In genomic region chr10:131246775-131247174, GRCh38 we compare ENCODE assay signal across 19 cellular contexts.
DNase-seq lines count a peak whose midpoint lies in the region; ATAC-seq and TF ChIP-seq lines count a peak whose summit lies in the region.
"Had no signal": no experiment of that assay in that cellular context is flagged by ENCODE, and none has a peak within 500 bp of the region (broad histone marks: within the 10 kb centered on the region; RNA-seq: fewer than 3 reads in every experiment).

No MANE protein-coding gene starts in this region.

- intact Hi-C loops in posterior vena cava (cut with DNase I) (no loop called here), upper lobe of right lung (cut with DNase I) (no loop called here)

- no peak overlapping the region for H3K27ac Mint-ChIP-seq in stimulated activated naive CD8-positive, alpha-beta T cell treated with anti-CD3 and anti-CD28 coated beads, Interleukin-15, amount 100 ng/mL, for 72 hours
- no peak overlapping the region for H3K27ac Mint-ChIP-seq in GM23338
- H3K27ac Mint-ChIP-seq: B cell; CD4-positive, alpha-beta memory T cell had no signal

- no peak overlapping the region for H2AK5ac ChIP-seq in mesendoderm (ENCODE audit: low read length)

- no peaks in the 10 kb centered on the region for H3F3A ChIP-seq in GM23338 (replicated peaks; ENCODE audit: low read depth)

- H3K4me3 Mint-ChIP-seq in stimulated activated naive CD8-positive, alpha-beta T cell treated with anti-CD3 and anti-CD28 coated beads, Interleukin-15, amount 100 ng/mL, for 72 hours, result no peak overlapping the region
- H3K4me3 Mint-ChIP-seq in GM23338, result no peak overlapping the region
- H3K4me3 Mint-ChIP-seq: B cell; CD4-positive, alpha-beta memory T cell had no signal

- H3K27ac ChIP-seq in mesendoderm (ENCODE audit: low read depth, low read length), result no peak overlapping the region
- no peak overlapping the region for H3K27ac ChIP-seq in upper lobe of right lung
- no peak overlapping the region for H3K27ac ChIP-seq in GM23338 (ENCODE audit: low read depth)
- H3K27ac ChIP-seq: 22Rv1 had no signal

- TF ChIP-seq CTCF in upper lobe of right lung (IDR thresholded peaks at IDR 0.05) (no peak), GM23338 (conservative IDR thresholded peaks at IDR 0.05; ENCODE audit: low read depth in 2 of 2) (no peak)

- H3K79me2 ChIP-seq in mesendoderm (ENCODE audit: control insufficient read depth, insufficient read depth, low read length) (peaks cover 2% of the 10 kb centered on the region), GM23338 (replicated peaks; ENCODE audit: insufficient read depth) (no peaks in the 10 kb centered on the region)

- no peak overlapping the region for H3K23ac ChIP-seq in mesendoderm (ENCODE audit: low read length)

- no peak overlapping the region for H3K4ac ChIP-seq in mesendoderm (ENCODE audit: low read depth, low read length)

- H3K27me3 Mint-ChIP-seq in stimulated activated naive CD8-positive, alpha-beta T cell treated with anti-CD3 and anti-CD28 coated beads, Interleukin-15, amount 100 ng/mL, for 72 hours, result peaks cover 16% of the 10 kb centered on the region
- peaks cover 3% of the 10 kb centered on the region for H3K27me3 Mint-ChIP-seq in GM23338 (ENCODE audit: insufficient read depth, low read depth, poor library complexity)
- H3K27me3 Mint-ChIP-seq: B cell had no signal

- H3K36me3 ChIP-seq in mesendoderm (ENCODE audit: control insufficient read depth, insufficient read depth, low read length) (no peaks in the 10 kb centered on the region), upper lobe of right lung (no peaks in the 10 kb centered on the region), GM23338 (ENCODE audit: insufficient read depth) (no peaks in the 10 kb centered on the region)

- H3K36me3 Mint-ChIP-seq in GM23338 (ENCODE audit: low read depth), result peaks cover 25% of the 10 kb centered on the region; the same call in 2 of the 3 replicates
- H3K36me3 Mint-ChIP-seq: CD4-positive, alpha-beta memory T cell had no signal

- WGBS in mesendoderm (ENCODE audit: extremely low coverage, insufficient coverage, low lambda C conversion rate), result no CpG with 5 or more reads among the region's 17 CpGs

- H3K79me1 ChIP-seq in mesendoderm (ENCODE audit: low read length), result peaks cover 5% of the 10 kb centered on the region

- H3K9me2 ChIP-seq in GM23338 (ENCODE audit: insufficient read depth), result no peaks in the 10 kb centered on the region

- H2BK15ac ChIP-seq in mesendoderm (replicated peaks; ENCODE audit: low read depth), result no peak overlapping the region

- no peak for DNase-seq in stimulated activated naive CD8-positive, alpha-beta T cell treated with anti-CD3 and anti-CD28 coated beads, Interleukin-15, amount 100 ng/mL, for 72 hours
- DNase-seq in stimulated activated naive CD8-positive, alpha-beta T cell treated with anti-CD3 and anti-CD28 coated beads, Interleukin-15, Interleukin-2, amounts not matched to agents 100 U/mL and 50 U/mL, for 24 hours, result no peak
- no peak for DNase-seq in mesendoderm
- DNase-seq in posterior vena cava (ENCODE audit: low spot score), result peak; percentile 74
- DNase-seq in upper lobe of right lung, result peak; percentile 53
- DNase-seq in GM23338 (ENCODE audit: low spot score), result no peak
- DNase-seq in NAMALWA (ENCODE audit: low spot score), result no peak
- DNase-seq: C1 segment of cervical spinal cord; Calu3; CD4-positive, alpha-beta memory T cell; COR-L47; DMS53; DMS79 treated with DMSO at 0.1 percent for 48 hours; GF-D8; H7; HCEC 1CT had no signal

- no peak overlapping the region for H3K18ac ChIP-seq in mesendoderm (ENCODE audit: low read length)

- H4K20me1 ChIP-seq in GM23338 (replicated peaks; ENCODE audit: insufficient read depth), result no peaks in the 10 kb centered on the region

- peak; percentile 5 for ATAC-seq in stimulated activated naive CD8-positive, alpha-beta T cell treated with anti-CD3 and anti-CD28 coated beads, Interleukin-15, amount 100 ng/mL, for 72 hours
- no peak for ATAC-seq in stimulated activated naive CD8-positive, alpha-beta T cell treated with anti-CD3 and anti-CD28 coated beads, Interleukin-15, Interleukin-2, amounts not matched to agents 100 U/mL and 50 U/mL, for 24 hours
- ATAC-seq in upper lobe of right lung, result no peak
- no peak for ATAC-seq in GM19397 (IDR thresholded peaks at IDR 0.05; ENCODE audit: unreplicated experiment)
- no peak for ATAC-seq in GM23338

- H3K4me3 ChIP-seq in mesendoderm (ENCODE audit: low read length), result no peak overlapping the region
- H3K4me3 ChIP-seq in upper lobe of right lung, result no peak overlapping the region
- no peak overlapping the region for H3K4me3 ChIP-seq in GM23338

- H2AFZ ChIP-seq in GM23338, result no peak overlapping the region

- no peak overlapping the region for H4K8ac ChIP-seq in mesendoderm (ENCODE audit: low read depth, low read length)

- H2BK5ac ChIP-seq in mesendoderm (ENCODE audit: low read length), result no peak overlapping the region

- no peak overlapping the region for H4K5ac ChIP-seq in mesendoderm (ENCODE audit: low read length)

- H3K56ac ChIP-seq in mesendoderm (ENCODE audit: low read length), result peak overlapping the region; percentile 30

- H3K9ac ChIP-seq in mesendoderm (ENCODE audit: low read length), result no peak overlapping the region

- H3K4me2 ChIP-seq in mesendoderm (ENCODE audit: low read length) (no peak overlapping the region), GM23338 (no peak overlapping the region)

- H3K4me1 ChIP-seq in mesendoderm (ENCODE audit: control insufficient read depth, low read depth, low read length) (peaks cover 15% of the 10 kb centered on the region), upper lobe of right lung (no peaks in the 10 kb centered on the region), GM23338 (ENCODE audit: insufficient read depth) (no peaks in the 10 kb centered on the region)

- no peaks in the 10 kb centered on the region for H3K27me3 ChIP-seq in mesendoderm (ENCODE audit: insufficient read depth, low read length, poor library complexity)
- H3K27me3 ChIP-seq in upper lobe of right lung, result peaks cover 17% of the 10 kb centered on the region
- H3K27me3 ChIP-seq in GM23338 (ENCODE audit: insufficient read depth), result no peaks in the 10 kb centered on the region

- no peak overlapping the region for H2BK120ac ChIP-seq in mesendoderm (ENCODE audit: low read depth, low read length)

- no peaks in the 10 kb centered on the region for H3K9me3 ChIP-seq in upper lobe of right lung

- H3K4me1 Mint-ChIP-seq in stimulated activated naive CD8-positive, alpha-beta T cell treated with anti-CD3 and anti-CD28 coated beads, Interleukin-15, amount 100 ng/mL, for 72 hours, result no peaks in the 10 kb centered on the region
- peaks cover 4% of the 10 kb centered on the region; the same call in 2 of the 3 replicates for H3K4me1 Mint-ChIP-seq in GM23338
- H3K4me1 Mint-ChIP-seq: B cell; CD4-positive, alpha-beta memory T cell had no signal

- H3K9me3 Mint-ChIP-seq in stimulated activated naive CD8-positive, alpha-beta T cell treated with anti-CD3 and anti-CD28 coated beads, Interleukin-15, amount 100 ng/mL, for 72 hours, result no peaks in the 10 kb centered on the region
- peaks cover 70% of the 10 kb centered on the region for H3K9me3 Mint-ChIP-seq in GM23338
- H3K9me3 Mint-ChIP-seq: CD4-positive, alpha-beta memory T cell had no signal

TF ChIP-seq in GM23338, 12 proteins besides CTCF, POLR2A, EP300 and RAD21 (continues in another document):
- TF ChIP-seq ZNF114 (CRISPR knock-in tag; IDR thresholded peaks at IDR 0.05) (no peak), NANOG (IDR thresholded peaks at IDR 0.05; ENCODE audit: borderline replicate concordance) (no peak), EZH2 (IDR thresholded peaks at IDR 0.05; ENCODE audit: low read depth, unreplicated experiment) (no peak)
- TF ChIP-seq, protein P1, sequence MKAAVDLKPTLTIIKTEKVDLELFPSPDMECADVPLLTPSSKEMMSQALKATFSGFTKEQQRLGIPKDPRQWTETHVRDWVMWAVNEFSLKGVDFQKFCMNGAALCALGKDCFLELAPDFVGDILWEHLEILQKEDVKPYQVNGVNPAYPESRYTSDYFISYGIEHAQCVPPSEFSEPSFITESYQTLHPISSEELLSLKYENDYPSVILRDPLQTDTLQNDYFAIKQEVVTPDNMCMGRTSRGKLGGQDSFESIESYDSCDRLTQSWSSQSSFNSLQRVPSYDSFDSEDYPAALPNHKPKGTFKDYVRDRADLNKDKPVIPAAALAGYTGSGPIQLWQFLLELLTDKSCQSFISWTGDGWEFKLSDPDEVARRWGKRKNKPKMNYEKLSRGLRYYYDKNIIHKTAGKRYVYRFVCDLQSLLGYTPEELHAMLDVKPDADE (IDR thresholded peaks at IDR 0.05), result no peak

Comparison
In these comparisons a context has a peak if more than half of its experiments do, and no peak if none do; other contexts are left out.
1. DNase-seq: peak in posterior vena cava (single experiment) and upper lobe of right lung (single experiment); none in stimulated activated naive CD8-positive, alpha-beta T cell treated with anti-CD3 and anti-CD28 coated beads, Interleukin-15, amount 100 ng/mL, for 72 hours (0 of 2), stimulated activated naive CD8-positive, alpha-beta T cell treated with anti-CD3 and anti-CD28 coated beads, Interleukin-15, Interleukin-2, amounts not matched to agents 100 U/mL and 50 U/mL, for 24 hours (single experiment), mesendoderm (single experiment), GM23338 (single experiment) and NAMALWA (single experiment).